Comparison of ENCODE assay signal across 2 cellular contexts in the genomic region with DNA sequence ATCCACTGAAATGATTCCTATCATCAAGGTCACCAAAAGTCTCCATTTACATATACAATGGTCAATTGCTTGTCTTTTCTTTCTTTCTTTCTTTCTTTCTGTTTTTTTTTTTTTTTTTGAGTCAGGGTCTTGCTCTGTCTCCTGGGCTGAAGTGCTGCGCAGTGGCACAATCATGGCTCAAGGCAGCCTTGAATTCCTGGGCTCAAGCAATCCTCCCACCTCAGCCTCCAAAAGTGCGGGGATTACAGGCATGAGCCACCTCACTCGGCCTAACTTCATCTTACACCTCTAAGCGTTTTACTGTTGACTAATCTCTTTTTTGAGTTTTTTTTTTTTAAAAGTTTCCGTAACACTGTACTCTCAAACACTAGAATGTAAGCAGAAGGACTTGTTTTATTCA.
TF ChIP-seq lines count a peak whose summit lies in the region.

No MANE protein-coding gene starts in this region.

TF ChIP-seq in SK-N-SH, 30 proteins besides CTCF, POLR2A, EP300 and RAD21 (continued from another document):
- TF ChIP-seq, protein P1, sequence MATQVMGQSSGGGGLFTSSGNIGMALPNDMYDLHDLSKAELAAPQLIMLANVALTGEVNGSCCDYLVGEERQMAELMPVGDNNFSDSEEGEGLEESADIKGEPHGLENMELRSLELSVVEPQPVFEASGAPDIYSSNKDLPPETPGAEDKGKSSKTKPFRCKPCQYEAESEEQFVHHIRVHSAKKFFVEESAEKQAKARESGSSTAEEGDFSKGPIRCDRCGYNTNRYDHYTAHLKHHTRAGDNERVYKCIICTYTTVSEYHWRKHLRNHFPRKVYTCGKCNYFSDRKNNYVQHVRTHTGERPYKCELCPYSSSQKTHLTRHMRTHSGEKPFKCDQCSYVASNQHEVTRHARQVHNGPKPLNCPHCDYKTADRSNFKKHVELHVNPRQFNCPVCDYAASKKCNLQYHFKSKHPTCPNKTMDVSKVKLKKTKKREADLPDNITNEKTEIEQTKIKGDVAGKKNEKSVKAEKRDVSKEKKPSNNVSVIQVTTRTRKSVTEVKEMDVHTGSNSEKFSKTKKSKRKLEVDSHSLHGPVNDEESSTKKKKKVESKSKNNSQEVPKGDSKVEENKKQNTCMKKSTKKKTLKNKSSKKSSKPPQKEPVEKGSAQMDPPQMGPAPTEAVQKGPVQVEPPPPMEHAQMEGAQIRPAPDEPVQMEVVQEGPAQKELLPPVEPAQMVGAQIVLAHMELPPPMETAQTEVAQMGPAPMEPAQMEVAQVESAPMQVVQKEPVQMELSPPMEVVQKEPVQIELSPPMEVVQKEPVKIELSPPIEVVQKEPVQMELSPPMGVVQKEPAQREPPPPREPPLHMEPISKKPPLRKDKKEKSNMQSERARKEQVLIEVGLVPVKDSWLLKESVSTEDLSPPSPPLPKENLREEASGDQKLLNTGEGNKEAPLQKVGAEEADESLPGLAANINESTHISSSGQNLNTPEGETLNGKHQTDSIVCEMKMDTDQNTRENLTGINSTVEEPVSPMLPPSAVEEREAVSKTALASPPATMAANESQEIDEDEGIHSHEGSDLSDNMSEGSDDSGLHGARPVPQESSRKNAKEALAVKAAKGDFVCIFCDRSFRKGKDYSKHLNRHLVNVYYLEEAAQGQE (IDR thresholded peaks at IDR 0.05; ENCODE audit: low read depth, low read length), result no peak
- TF ChIP-seq TCF12 (IDR thresholded peaks at IDR 0.05) (no peak), FOXJ3 (CRISPR knock-in tag; IDR thresholded peaks at IDR 0.05) (no peak), CHD2 (IDR thresholded peaks at IDR 0.05; ENCODE audit: low read length, partially characterized antibody) (no peak), RFX5 (IDR thresholded peaks at IDR 0.05; ENCODE audit: low read length) (no peak), YY1 (IDR thresholded peaks at IDR 0.05; ENCODE audit: low read depth) (no peak), EZH2phosphoT487 (IDR thresholded peaks at IDR 0.05; ENCODE audit: borderline replicate concordance, low read depth) (no peak), NFIC (IDR thresholded peaks at IDR 0.05; ENCODE audit: borderline replicate concordance) (no peak), ELF1 (IDR thresholded peaks at IDR 0.05) (no peak), RXRA (IDR thresholded peaks at IDR 0.05; ENCODE audit: borderline replicate concordance, low read depth) (no peak), GATA2 (CRISPR knock-in tag; IDR thresholded peaks at IDR 0.05) (no peak), SMC3 (IDR thresholded peaks at IDR 0.05; ENCODE audit: low read depth, low read length) (no peak)

TF ChIP-seq in SK-N-SH treated with all-trans-retinoic acid at 6 μM for 48 hours, 23 proteins besides CTCF, POLR2A, EP300 and RAD21 (continued from another document):
- TF ChIP-seq, protein P2, sequence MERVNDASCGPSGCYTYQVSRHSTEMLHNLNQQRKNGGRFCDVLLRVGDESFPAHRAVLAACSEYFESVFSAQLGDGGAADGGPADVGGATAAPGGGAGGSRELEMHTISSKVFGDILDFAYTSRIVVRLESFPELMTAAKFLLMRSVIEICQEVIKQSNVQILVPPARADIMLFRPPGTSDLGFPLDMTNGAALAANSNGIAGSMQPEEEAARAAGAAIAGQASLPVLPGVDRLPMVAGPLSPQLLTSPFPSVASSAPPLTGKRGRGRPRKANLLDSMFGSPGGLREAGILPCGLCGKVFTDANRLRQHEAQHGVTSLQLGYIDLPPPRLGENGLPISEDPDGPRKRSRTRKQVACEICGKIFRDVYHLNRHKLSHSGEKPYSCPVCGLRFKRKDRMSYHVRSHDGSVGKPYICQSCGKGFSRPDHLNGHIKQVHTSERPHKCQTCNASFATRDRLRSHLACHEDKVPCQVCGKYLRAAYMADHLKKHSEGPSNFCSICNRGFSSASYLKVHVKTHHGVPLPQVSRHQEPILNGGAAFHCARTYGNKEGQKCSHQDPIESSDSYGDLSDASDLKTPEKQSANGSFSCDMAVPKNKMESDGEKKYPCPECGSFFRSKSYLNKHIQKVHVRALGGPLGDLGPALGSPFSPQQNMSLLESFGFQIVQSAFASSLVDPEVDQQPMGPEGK (CRISPR knock-in tag; IDR thresholded peaks at IDR 0.05; ENCODE audit: borderline replicate concordance), result no peak
- TF ChIP-seq ZFP30 (CRISPR knock-in tag; IDR thresholded peaks at IDR 0.05) (no peak), ZNF70 (CRISPR knock-in tag; IDR thresholded peaks at IDR 0.05) (no peak), CSDC2 (CRISPR knock-in tag; IDR thresholded peaks at IDR 0.05) (no peak), ZFP3 (CRISPR knock-in tag; IDR thresholded peaks at IDR 0.05) (no peak)
TF ChIP-seq in SK-N-SH treated with all-trans-retinoic acid at 6 μM for 48 hours: peak in this region for 0.
